Comparison of ENCODE assay signal across 9 cellular contexts in the genomic region with DNA sequence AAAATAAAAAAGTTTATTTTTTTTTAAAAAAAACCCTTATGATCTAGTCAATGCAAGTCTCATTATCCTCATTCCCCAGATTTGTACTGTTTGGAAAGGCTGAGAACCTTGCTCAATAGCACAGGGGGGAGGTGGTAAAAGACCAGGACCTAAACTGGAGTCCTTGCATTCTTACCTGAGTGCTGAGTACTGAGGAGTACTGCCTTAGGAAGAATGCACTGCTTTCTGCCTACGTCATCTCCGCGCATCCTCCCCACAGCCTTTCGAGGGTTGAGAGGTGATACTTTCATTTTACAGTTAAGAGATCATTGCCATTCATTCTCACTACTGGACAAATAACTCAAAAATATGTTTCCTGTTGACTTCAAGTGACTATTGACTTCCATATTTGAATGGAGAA.
DNase-seq lines count a peak whose midpoint lies in the region; ATAC-seq and TF ChIP-seq lines count a peak whose summit lies in the region.
"Had no signal": no experiment of that assay in that cellular context is flagged by ENCODE, and none has a peak within 500 bp of the region (broad histone marks: within the 10 kb centered on the region; RNA-seq: fewer than 3 reads in every experiment).

No MANE protein-coding gene starts in this region.

- H3K36me3 Mint-ChIP-seq in GM23338 (ENCODE audit: low read depth): no peaks in the 10 kb centered on the region
- H3K36me3 Mint-ChIP-seq in activated CD4-positive, alpha-beta memory T cell treated with anti-CD3 and anti-CD28 coated beads, Interleukin-2, amount 10 ng/mL, durations not matched to agents 7 days and 5 days (ENCODE audit: low read depth): peaks cover 3% of the 10 kb centered on the region

- H3K4me2 ChIP-seq in GM23338: no peak overlapping the region
- H3K4me2 ChIP-seq in osteoblast (ENCODE audit: insufficient read depth, low read length): no peak overlapping the region

- H2AFZ ChIP-seq in GM23338 (no peak overlapping the region), osteoblast (ENCODE audit: low read length) (no peak overlapping the region)

- H3K27ac ChIP-seq in GM23338 (ENCODE audit: low read depth) (no peak overlapping the region), osteoblast (ENCODE audit: low read depth, low read length) (peak overlapping the region; percentile 3), esophagus muscularis mucosa (replicated peaks in 1 of 4) (peak overlapping the region in 2 of 4 donors; percentile 4 to 7)

- peaks cover 15% of the 10 kb centered on the region for H3K4me1 Mint-ChIP-seq in GM23338
- H3K4me1 Mint-ChIP-seq in activated CD4-positive, alpha-beta memory T cell treated with anti-CD3 and anti-CD28 coated beads, Interleukin-2, amount 10 ng/mL, durations not matched to agents 7 days and 5 days: peaks cover 37% of the 10 kb centered on the region

- peak; percentile 34; the same call in 1 of the 3 replicates for ATAC-seq in GM23338
- no peak for ATAC-seq in esophagus mucosa

- H3K79me2 ChIP-seq in GM23338 (replicated peaks; ENCODE audit: insufficient read depth) (no peaks in the 10 kb centered on the region), osteoblast (ENCODE audit: insufficient read depth, low read length) (peaks cover 56% of the 10 kb centered on the region)

- peak; percentile 61 for DNase-seq in GM10248 (ENCODE audit: extremely low spot score)
- no peak for DNase-seq in GM23338 (ENCODE audit: low spot score)
- peak; percentile 76 for DNase-seq in activated CD4-positive, alpha-beta memory T cell treated with anti-CD3 and anti-CD28 coated beads, Interleukin-2, amount 10 ng/mL, durations not matched to agents 7 days and 5 days
- no peak for DNase-seq in osteoblast (ENCODE audit: insufficient read length, low spot score, missing footprints)
- no peak for DNase-seq in esophagus muscularis mucosa (ENCODE audit: extremely low spot score)
- DNase-seq in hypothalamus (lab: John Stamatoyannopoulos, UW): no peak
- DNase-seq in iPS-NIHi11 (ENCODE audit: low spot score): no peak
- DNase-seq: hippocampal formation had no signal

- no peaks in the 10 kb centered on the region; the same call in 2 of the 3 replicates for H3K9me3 Mint-ChIP-seq in GM23338
- H3K9me3 Mint-ChIP-seq in activated CD4-positive, alpha-beta memory T cell treated with anti-CD3 and anti-CD28 coated beads, Interleukin-2, amount 10 ng/mL, durations not matched to agents 7 days and 5 days: no peaks in the 10 kb centered on the region

- no peaks in the 10 kb centered on the region for H3K36me3 ChIP-seq in GM23338 (ENCODE audit: insufficient read depth)
- H3K36me3 ChIP-seq in osteoblast (ENCODE audit: insufficient read depth, low read length): no peaks in the 10 kb centered on the region
- H3K36me3 ChIP-seq in esophagus muscularis mucosa: no peaks in the 10 kb centered on the region

- H3K4me1 ChIP-seq in GM23338 (ENCODE audit: insufficient read depth): peaks cover 13% of the 10 kb centered on the region
- peaks cover 57% of the 10 kb centered on the region for H3K4me1 ChIP-seq in osteoblast (ENCODE audit: insufficient read depth, low read length)
- peaks cover 41 to 68% (median 62%) of the 10 kb centered on the region in 4 donors for H3K4me1 ChIP-seq in esophagus muscularis mucosa

- no peak overlapping the region for H3K4me3 ChIP-seq in GM23338
- H3K4me3 ChIP-seq in osteoblast (ENCODE audit: insufficient read depth, low read length): no peak overlapping the region
- H3K4me3 ChIP-seq in esophagus muscularis mucosa: no peak overlapping the region

- no peaks in the 10 kb centered on the region for H4K20me1 ChIP-seq in GM23338 (replicated peaks; ENCODE audit: insufficient read depth)
- no peaks in the 10 kb centered on the region for H4K20me1 ChIP-seq in osteoblast (ENCODE audit: insufficient read depth, low read length)

- intact Hi-C loops in esophagus muscularis mucosa (cut with DNase I): no loop called here

- CTCF ChIA-PET in GM10248 (lab: Yijun Ruan, JAX): interaction anchor here (0.6 to 1.7 kb wide), 3 partner anchors 13 to 30 kb away, joined by 3 read pairs; no protein-coding TSS in a partner anchor
- CTCF ChIA-PET in activated CD4-positive, alpha-beta memory T cell treated with anti-CD3 and anti-CD28 coated beads, Interleukin-2, amount 10 ng/mL, durations not matched to agents 7 days and 5 days (lab: Charles Lee): no interaction called here

- H3K27ac Mint-ChIP-seq in GM23338: no peak overlapping the region
- H3K27ac Mint-ChIP-seq in activated CD4-positive, alpha-beta memory T cell treated with anti-CD3 and anti-CD28 coated beads, Interleukin-2, amount 10 ng/mL, durations not matched to agents 7 days and 5 days: peak overlapping the region; percentile 75

- POLR2A ChIA-PET in GM10248 (lab: Yijun Ruan, JAX): no interaction called here
- POLR2A ChIA-PET in activated CD4-positive, alpha-beta memory T cell treated with anti-CD3 and anti-CD28 coated beads, Interleukin-2, amount 10 ng/mL, durations not matched to agents 7 days and 5 days (lab: Charles Lee): interaction anchor here (2.8 kb wide), 1 partner anchor 17 kb away, joined by 6 read pairs; no protein-coding TSS in a partner anchor

- no peak for TF ChIP-seq CTCF in GM10248 (IDR thresholded peaks at IDR 0.05; ENCODE audit: control extremely low read depth, extremely low read depth, low read depth, missing control alignments)
- no peak for TF ChIP-seq CTCF in GM23338 (conservative IDR thresholded peaks at IDR 0.05; ENCODE audit: low read depth in 2 of 2)
- no peak for TF ChIP-seq CTCF in osteoblast (IDR thresholded peaks at IDR 0.05; ENCODE audit: extremely low read depth, low read depth, low read length)
- no peak for TF ChIP-seq CTCF in esophagus muscularis mucosa (IDR thresholded peaks at IDR 0.05)

- H3F3A ChIP-seq in GM23338 (replicated peaks; ENCODE audit: low read depth): no peaks in the 10 kb centered on the region

- H3K9me3 ChIP-seq in osteoblast (ENCODE audit: low read depth, low read length): no peaks in the 10 kb centered on the region
- H3K9me3 ChIP-seq in esophagus muscularis mucosa: no peaks in the 10 kb centered on the region

- no peak for TF ChIP-seq EP300 in esophagus muscularis mucosa (IDR thresholded peaks at IDR 0.05)

- no peaks in the 10 kb centered on the region for H3K27me3 ChIP-seq in GM23338 (ENCODE audit: insufficient read depth)
- no peaks in the 10 kb centered on the region for H3K27me3 ChIP-seq in osteoblast (ENCODE audit: insufficient read depth, low read length)
- H3K27me3 ChIP-seq in esophagus muscularis mucosa: no peaks in the 10 kb centered on the region

- H3K9me2 ChIP-seq in GM23338 (ENCODE audit: insufficient read depth): no peaks in the 10 kb centered on the region

- TF ChIP-seq POLR2A in esophagus muscularis mucosa (IDR thresholded peaks at IDR 0.05; ENCODE audit: low read depth): no peak

- no peak overlapping the region for H3K4me3 Mint-ChIP-seq in GM23338
- no peak overlapping the region for H3K4me3 Mint-ChIP-seq in activated CD4-positive, alpha-beta memory T cell treated with anti-CD3 and anti-CD28 coated beads, Interleukin-2, amount 10 ng/mL, durations not matched to agents 7 days and 5 days

- WGBS in esophagus muscularis mucosa: 93% methylated on average over 4 of the region's 4 CpGs

- peaks cover 2% of the 10 kb centered on the region for H3K27me3 Mint-ChIP-seq in GM23338 (ENCODE audit: insufficient read depth, low read depth, poor library complexity)
- peaks cover 3% of the 10 kb centered on the region for H3K27me3 Mint-ChIP-seq in activated CD4-positive, alpha-beta memory T cell treated with anti-CD3 and anti-CD28 coated beads, Interleukin-2, amount 10 ng/mL, durations not matched to agents 7 days and 5 days

TF ChIP-seq in GM23338, 12 proteins besides CTCF, POLR2A, EP300 and RAD21 (continues in another document):
- no peak for TF ChIP-seq ETS1 (IDR thresholded peaks at IDR 0.05)
- TF ChIP-seq NANOG (IDR thresholded peaks at IDR 0.05; ENCODE audit: borderline replicate concordance): no peak
- no peak for TF ChIP-seq POLR2AphosphoS5 (IDR thresholded peaks at IDR 0.05; ENCODE audit: low read depth)
- TF ChIP-seq ZNF331 (CRISPR knock-in tag; IDR thresholded peaks at IDR 0.05; ENCODE audit: low read depth): no peak
- no peak for TF ChIP-seq CREB1 (CRISPR knock-in tag; IDR thresholded peaks at IDR 0.05; ENCODE audit: low read depth)
- TF ChIP-seq EZH2 (IDR thresholded peaks at IDR 0.05; ENCODE audit: low read depth, unreplicated experiment): no peak

Comparison
In these comparisons a context has a peak if more than half of its experiments do, and no peak if none do; other contexts are left out.
1. DNase-seq: peak in GM10248 (single experiment) and activated CD4-positive, alpha-beta memory T cell treated with anti-CD3 and anti-CD28 coated beads, Interleukin-2, amount 10 ng/mL, durations not matched to agents 7 days and 5 days (single experiment); none in GM23338 (single experiment), osteoblast (single experiment), esophagus muscularis mucosa (single experiment), hypothalamus (0 of 51) and iPS-NIHi11 (single experiment).